In genomic region chr12:1553546-1553945, GRCh38 we compare ENCODE assay signal across 28 cellular contexts. TPM values are rescaled to one million over a fixed set of nuclear protein-coding genes. Genes with fewer than 3 reads are reported as not detected.
DNase-seq lines count a peak whose midpoint lies in the region; ATAC-seq and TF ChIP-seq lines count a peak whose summit lies in the region.
"Had no signal": no experiment of that assay in that cellular context is flagged by ENCODE, and none has a peak within 500 bp of the region (broad histone marks: within the 10 kb centered on the region; RNA-seq: fewer than 3 reads in every experiment).

No MANE protein-coding gene starts in this region.

- peaks cover 26% of the 10 kb centered on the region for H3K4me1 ChIP-seq in IMR-90 (ENCODE audit: control insufficient read depth, insufficient read depth, low read length)
- no peaks in the 10 kb centered on the region for H3K4me1 ChIP-seq in tibial artery
- H3K4me1 ChIP-seq: HAP-1, parathyroid adenoma, uterus had no signal

- H3K9me3 ChIP-seq in IMR-90 (ENCODE audit: control insufficient read depth, insufficient read depth, low read length) (no peaks in the 10 kb centered on the region), tibial artery (no peaks in the 10 kb centered on the region)
- H3K9me3 ChIP-seq: HAP-1, SJCRH30, uterus had no signal

- ATAC-seq in IMR-90 (ENCODE audit: low read depth) (no peak), activated B cell treated with CpG ODN at 0.5 μM for 24 hours (ENCODE audit: low read depth) (no peak), sciatic nerve (peak; percentile 74), HG03139 (IDR thresholded peaks at IDR 0.05; ENCODE audit: unreplicated experiment) (no peak), HG02759 (IDR thresholded peaks at IDR 0.05; ENCODE audit: unreplicated experiment) (no peak)

- peak overlapping the region; percentile 68 for H2BK20ac ChIP-seq in IMR-90 (ENCODE audit: low read depth, low read length)

- H3K27me3 Mint-ChIP-seq in activated B cell treated with CpG ODN at 0.5 μM for 24 hours, result no peaks in the 10 kb centered on the region
- H3K27me3 Mint-ChIP-seq: memory B cell had no signal

- no peak for TF ChIP-seq RAD21 in IMR-90 (IDR thresholded peaks at IDR 0.05; ENCODE audit: low read length)

- dilution Hi-C loops in IMR-90 (cut with HindIII; ENCODE audit: low sequenced_read_pairs, unreplicated experiment), result loop anchor here (25.0 kb wide), 1 partner anchor 441 kb away; no protein-coding TSS in a partner anchor

- no peak for TF ChIP-seq POLR2A in IMR-90 (IDR thresholded peaks at IDR 0.05; ENCODE audit: low read depth, low read length)

- peaks cover 48% of the 10 kb centered on the region for H4K20me1 ChIP-seq in IMR-90 (ENCODE audit: insufficient read depth, low read length)

- H3K9me1 ChIP-seq in IMR-90 (ENCODE audit: insufficient read depth, low read length), result peaks cover 25% of the 10 kb centered on the region

- TF ChIP-seq CTCF in BJ (IDR thresholded peaks at IDR 0.05; ENCODE audit: insufficient read depth, low read depth, low read length) (no peak), IMR-90 (conservative IDR thresholded peaks at IDR 0.05; ENCODE audit: low read depth, low read length) (no peak), activated B cell treated with CpG ODN at 0.5 μM for 24 hours (IDR thresholded peaks at IDR 0.05) (no peak), tibial artery (IDR thresholded peaks at IDR 0.05) (no peak)

- peak overlapping the region; percentile 81 for H3K27ac Mint-ChIP-seq in activated B cell treated with CpG ODN at 0.5 μM for 24 hours
- H3K27ac Mint-ChIP-seq: CD8-positive, alpha-beta memory T cell; memory B cell had no signal

- WGBS in IMR-90 (ENCODE audit: extremely low coverage in 2 of 2, insufficient read length in 1 of 2), 2 experiments, result 85% methylated on average over 6 of the region's 14 CpGs; no CpG with 5 or more reads in 1 of the 2 experiments

- H3K23ac ChIP-seq in IMR-90 (ENCODE audit: low read depth, low read length), result peak overlapping the region; percentile 69; the same call in 1 of the 2 replicates

- H3K36me3 ChIP-seq in BJ (ENCODE audit: control insufficient read depth, insufficient read depth, low read length), result no peaks in the 10 kb centered on the region
- no peaks in the 10 kb centered on the region for H3K36me3 ChIP-seq in IMR-90 (ENCODE audit: control insufficient read depth, insufficient read depth, low read length)
- H3K36me3 ChIP-seq in tibial artery, result no peaks in the 10 kb centered on the region
- H3K36me3 ChIP-seq: HAP-1, SJCRH30, uterus had no signal

- no peak overlapping the region; the same call in 1 of the 2 replicates for H3K18ac ChIP-seq in IMR-90 (ENCODE audit: low read depth, low read length)

- peak overlapping the region; percentile 27; the same call in 1 of the 2 replicates for H4K5ac ChIP-seq in IMR-90 (ENCODE audit: low read depth, low read length)

- H3K36me3 Mint-ChIP-seq in activated B cell treated with CpG ODN at 0.5 μM for 24 hours (ENCODE audit: low read depth), result no peaks in the 10 kb centered on the region
- H3K36me3 Mint-ChIP-seq: CD8-positive, alpha-beta memory T cell had no signal

- H2BK5ac ChIP-seq in IMR-90 (ENCODE audit: low read depth, low read length, poor library complexity, severe bottlenecking), result peak overlapping the region; percentile 58

- no peak overlapping the region for H3K4me2 ChIP-seq in IMR-90 (ENCODE audit: low read depth, low read length)

- no peak overlapping the region for H3K56ac ChIP-seq in IMR-90 (ENCODE audit: extremely low read depth, insufficient read depth, low read length)

- in situ Hi-C loops in IMR-90 (cut with MboI; ENCODE audit: low sequenced_read_pairs), result no loop called here

- H3K4ac ChIP-seq in IMR-90 (ENCODE audit: low read depth, low read length), result peak overlapping the region; percentile 81

- H3K4me3 Mint-ChIP-seq in activated B cell treated with CpG ODN at 0.5 μM for 24 hours, result no peak overlapping the region
- H3K4me3 Mint-ChIP-seq: CD8-positive, alpha-beta memory T cell; neural crest cell had no signal

- peak overlapping the region; percentile 89; the same call in 1 of the 2 replicates for H2AK5ac ChIP-seq in IMR-90 (ENCODE audit: low read depth, low read length)

- no peak overlapping the region for H3K9ac ChIP-seq in IMR-90 (ENCODE audit: low read depth, low read length)
- H3K9ac ChIP-seq: parathyroid adenoma had no signal

- no peak overlapping the region for H2AK9ac ChIP-seq in IMR-90 (replicated peaks; ENCODE audit: low read depth, low read length, poor library complexity)

- no peak for DNase-seq in BJ (ENCODE audit: low read depth)
- no peak for DNase-seq in IMR-90
- no peak for DNase-seq in activated B cell treated with CpG ODN at 0.5 μM for 24 hours
- no peak for DNase-seq in sciatic nerve (ENCODE audit: low spot score)
- no peak for DNase-seq in tibial artery
- DNase-seq in head of caudate nucleus, result no peak
- DNase-seq: activated CD4-positive, alpha-beta T cell treated with anti-CD3 and anti-CD28 coated beads, Interleukin-2, amount 10 ng/mL, durations not matched to agents 24 days and 14 days; activated naive CD4-positive, alpha-beta T cell; activated T-cell treated with anti-CD3 and anti-CD28 coated beads, Interleukin-2, amount 50 U/mL, for 1 hour; caudate nucleus; CD8-positive, alpha-beta memory T cell; cortex of kidney; effector memory CD4-positive, alpha-beta T cell; glutamatergic neuron; Kasumi-1; NCI-H1436; NCI-H2081; NCI-H345; NCI-H748 treated with DMSO at 0.1 percent for 48 hours; retina; SJCRH30; uterus had no signal

- intact Hi-C loops in IMR-90 (cut with micrococcal nuclease), result no loop called here
- intact Hi-C loops in activated B cell treated with CpG ODN at 0.5 μM for 24 hours (cut with micrococcal nuclease), result no loop called here
- intact Hi-C loops in sciatic nerve (cut with DNase I), result no loop called here
- intact Hi-C loops in tibial artery (cut with DNase I; ENCODE audit: low total_unique reads), result no loop called here
- intact Hi-C loops in head of caudate nucleus (cut with DNase I), result no loop called here

- H3K14ac ChIP-seq in IMR-90 (replicated peaks; ENCODE audit: low read depth, low read length), result peak overlapping the region; percentile 75

- H4K8ac ChIP-seq in IMR-90 (ENCODE audit: low read depth in 2 of 2, low read length in 2 of 2), result peak overlapping the region in 1 of 2 experiments; percentile 68; a peak in 2 of 4 replicates

- H2AFZ ChIP-seq in IMR-90 (replicated peaks; ENCODE audit: low read length, poor library complexity), result no peak overlapping the region
- H2AFZ ChIP-seq: parathyroid adenoma had no signal

- H3K4me1 Mint-ChIP-seq in activated B cell treated with CpG ODN at 0.5 μM for 24 hours, result peaks cover 15% of the 10 kb centered on the region

- BruUV-seq in IMR-90 (replicated peaks; lab: Mats Ljungman, UMichigan), result no TSS peak

- H3K4me3 ChIP-seq in BJ (ENCODE audit: low read depth, low read length), result 0 out of 2 replicates have a peak overlapping the region, but pooled peaks have one; percentile 5
- no peak overlapping the region for H3K4me3 ChIP-seq in IMR-90 (ENCODE audit: insufficient read depth, low read depth, low read length)
- H3K4me3 ChIP-seq in tibial artery, result no peak overlapping the region
- H3K4me3 ChIP-seq: HAP-1, SJCRH30, uterus had no signal

- POLR2A ChIA-PET in BJ (lab: Charles Lee) (no interaction called here), IMR-90 (lab: Charles Lee; ENCODE audit: unreplicated experiment) (no interaction called here), activated B cell treated with CpG ODN at 0.5 μM for 24 hours (lab: Charles Lee) (interaction anchor here (1.2 kb wide), 1 partner anchor 40 kb away, joined by 3 read pairs; no protein-coding TSS in a partner anchor)

- peaks cover 28 to 80% of the 10 kb centered on the region in 2 experiments for H3K79me1 ChIP-seq in IMR-90 (ENCODE audit: low read depth in 1 of 2, low read length in 2 of 2)

- no peaks in the 10 kb centered on the region for H3K27me3 ChIP-seq in BJ (ENCODE audit: control insufficient read depth, insufficient read depth, low read length)
- no peaks in the 10 kb centered on the region for H3K27me3 ChIP-seq in IMR-90 (ENCODE audit: control insufficient read depth, insufficient read depth, low read length)
- H3K27me3 ChIP-seq in tibial artery, result no peaks in the 10 kb centered on the region
- H3K27me3 ChIP-seq: SJCRH30, uterus had no signal

- H3K9me3 Mint-ChIP-seq in activated B cell treated with CpG ODN at 0.5 μM for 24 hours, result peaks cover 2% of the 10 kb centered on the region
- H3K9me3 Mint-ChIP-seq: CD8-positive, alpha-beta memory T cell had no signal

- CTCF ChIA-PET in BJ (lab: Yijun Ruan, JAX), result interaction anchor here (0.6 to 2.4 kb wide), 4 partner anchors 14 to 436 kb away, joined by 3 to 8 read pairs (median 4); no protein-coding TSS in a partner anchor
- CTCF ChIA-PET in IMR-90 (lab: Yijun Ruan, JAX), result no interaction called here
- CTCF ChIA-PET in activated B cell treated with CpG ODN at 0.5 μM for 24 hours (lab: Charles Lee), result interaction anchor here (2.4 kb wide), 1 partner anchor 436 kb away, joined by 7 read pairs; no protein-coding TSS in a partner anchor

- H4K91ac ChIP-seq in IMR-90 (ENCODE audit: insufficient read depth, low read depth, low read length), result peak overlapping the region; percentile 40; the same call in 1 of the 2 replicates

- peak overlapping the region; percentile 84; the same call in 1 of the 2 replicates for H3K27ac ChIP-seq in IMR-90 (ENCODE audit: insufficient read depth, low read length)
- no peak overlapping the region for H3K27ac ChIP-seq in tibial artery
- H3K27ac ChIP-seq: parathyroid adenoma, SJCRH30 had no signal

- peak overlapping the region; percentile 46; the same call in 1 of the 3 replicates for H2BK15ac ChIP-seq in IMR-90 (ENCODE audit: low read depth, low read length)

- H2BK120ac ChIP-seq in IMR-90 (ENCODE audit: low read depth, low read length), result peak overlapping the region; percentile 75

TF ChIP-seq in IMR-90, 13 proteins besides CTCF, POLR2A, EP300 and RAD21:
- TF ChIP-seq CHD1 (IDR thresholded peaks at IDR 0.05; ENCODE audit: low read depth, low read length), result no peak
- TF ChIP-seq MXI1 (IDR thresholded peaks at IDR 0.05; ENCODE audit: borderline replicate concordance, low read depth, low read length), result no peak
- TF ChIP-seq RCOR1 (IDR thresholded peaks at IDR 0.05; ENCODE audit: insufficient replicate concordance, low read length), result no peak
- no peak for TF ChIP-seq MAZ (IDR thresholded peaks at IDR 0.05; ENCODE audit: borderline replicate concordance, low read depth, low read length)
- TF ChIP-seq FOS (IDR thresholded peaks at IDR 0.05; ENCODE audit: low read depth, low read length), result no peak
- no peak for TF ChIP-seq CEBPB (IDR thresholded peaks at IDR 0.05; ENCODE audit: low read depth, low read length)

RNA-seq across cellular contexts. Expression of gene FBXL14, which starts 40.8 kb away (rescaled TPM):
- 4.9 and 9.4 TPM in 2 replicates for polyA plus RNA-seq in BJ (2011; rRNA removed)
- 6.7 and 12.7 TPM in 2 replicates for polyA minus RNA-seq in BJ (2011; rRNA and poly(A)+ RNA removed)
- 4.7 TPM in 2 replicates for total RNA-seq in IMR-90 (2012; rRNA removed)
- polyA plus RNA-seq in IMR-90 (2012; rRNA removed), result 7.3 and 8.8 TPM in 2 replicates
- 2.2 and 9.6 TPM in 2 replicates for polyA plus RNA-seq in IMR-90 (2012; cell fraction: cytosol; rRNA removed)
- 2.8 and 5.8 TPM in 2 replicates for polyA plus RNA-seq in IMR-90 (2012; cell fraction: nucleus; rRNA removed; ENCODE audit: low replicate concordance)
- 19.4 and 21.6 TPM in 2 replicates for total RNA-seq in activated B cell treated with CpG ODN at 0.5 μM for 24 hours
- total RNA-seq in sciatic nerve, result 14.0 TPM
